In the genomic region with DNA sequence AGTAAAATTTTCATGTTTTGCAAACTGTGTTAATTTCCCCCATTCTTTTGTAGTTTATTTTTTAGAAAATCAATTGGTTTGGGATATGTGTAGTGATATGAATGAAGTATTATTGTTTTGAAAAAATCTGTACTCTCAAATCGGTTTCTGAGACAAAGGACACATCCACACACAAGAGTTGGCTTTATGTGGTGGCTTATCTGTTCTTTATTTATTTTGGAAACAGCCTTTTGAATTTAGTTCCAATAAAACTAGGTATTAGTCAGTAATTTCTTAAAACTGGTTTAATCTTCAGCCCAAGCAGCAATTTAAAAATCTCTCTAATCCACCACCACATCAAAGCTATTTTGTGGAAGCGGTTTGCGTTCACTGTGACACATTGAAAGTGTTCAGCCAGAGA, we compare ENCODE assay signal across 23 cellular contexts.
"Had no signal": no experiment of that assay in that cellular context is flagged by ENCODE, and none has a peak within 500 bp of the region (broad histone marks: within the 10 kb centered on the region; RNA-seq: fewer than 3 reads in every experiment).

No MANE protein-coding gene starts in this region.

- H3K9me3 Mint-ChIP-seq: endodermal cell had no signal

- H3K27me3 ChIP-seq: esophagus squamous epithelium, gastrocnemius medialis, heart right ventricle had no signal

- H3K27ac ChIP-seq: coronary artery, dorsolateral prefrontal cortex, epithelial cell of prostate, esophagus squamous epithelium, gastrocnemius medialis, heart right ventricle, left ventricle myocardium inferior, lower lobe of right lung had no signal

- DNase-seq: dermis blood vessel endothelial cell; dorsolateral prefrontal cortex; effector CD8-positive, alpha-beta T cell; effector memory CD8-positive, alpha-beta T cell; endodermal cell; erythroblast; esophagus squamous epithelium; foreskin fibroblast; foreskin melanocyte; gastrocnemius medialis; glutamatergic neuron; head of caudate nucleus; heart right ventricle; hippocampal formation; left cardiac atrium; left ventricle myocardium inferior; lower lobe of right lung; mesenchymal stem cell; mucosa of descending colon had no signal

- H3K4me3 Mint-ChIP-seq: effector memory CD8-positive, alpha-beta T cell; endodermal cell; mesothelial cell of epicardium had no signal

- H3K36me3 Mint-ChIP-seq: mesothelial cell of epicardium had no signal

- H3K4me1 ChIP-seq: esophagus squamous epithelium, gastrocnemius medialis, heart right ventricle, left ventricle myocardium inferior, lower lobe of right lung had no signal

- H3K4me1 Mint-ChIP-seq: endodermal cell had no signal

- H3K9me3 ChIP-seq: esophagus squamous epithelium, gastrocnemius medialis, lower lobe of right lung, mucosa of descending colon had no signal

- H3K4me3 ChIP-seq: coronary artery, dorsolateral prefrontal cortex, esophagus squamous epithelium, gastrocnemius medialis, heart right ventricle, left ventricle myocardium inferior, lower lobe of right lung, mucosa of descending colon had no signal

- ATAC-seq: effector memory CD8-positive, alpha-beta T cell; esophagus mucosa; gastrocnemius medialis; heart right ventricle; left cardiac atrium; lower lobe of right lung; mucosa of descending colon had no signal

- H3K36me3 ChIP-seq: esophagus squamous epithelium, gastrocnemius medialis, heart right ventricle, left ventricle myocardium inferior, lower lobe of right lung had no signal

- H3K27me3 Mint-ChIP-seq: effector memory CD8-positive, alpha-beta T cell had no signal

- H3K27ac Mint-ChIP-seq: effector memory CD8-positive, alpha-beta T cell; endodermal cell; mesothelial cell of epicardium had no signal
